In the genomic region with DNA sequence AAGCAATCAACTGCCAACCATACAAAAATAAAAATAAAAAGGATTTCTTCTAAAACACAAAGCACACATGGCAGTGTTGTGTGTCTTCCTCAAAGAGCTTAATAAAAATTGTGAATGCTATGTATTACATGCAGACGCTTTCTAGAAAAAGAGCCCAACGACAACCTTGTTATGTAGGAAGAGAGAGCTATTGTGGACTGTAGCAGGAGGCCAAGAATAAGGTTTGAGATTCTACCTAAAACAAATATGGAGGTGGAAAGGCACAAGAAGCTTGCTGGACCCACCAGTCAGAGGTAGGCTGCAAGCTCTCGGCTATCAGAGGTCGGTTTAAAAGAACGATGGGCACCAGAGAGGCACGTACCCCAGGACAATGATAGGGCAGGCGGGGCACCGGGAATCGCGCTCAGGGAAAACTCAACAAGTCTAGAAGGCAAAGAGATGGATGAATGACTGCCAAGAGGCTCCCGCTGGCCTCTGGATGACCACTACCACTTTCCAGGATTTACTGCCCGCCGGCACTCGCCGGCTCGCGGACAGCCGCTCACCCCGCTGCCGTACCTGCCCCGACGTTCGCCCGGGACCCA, we compare ENCODE assay signal across 8 cellular contexts.
DNase-seq lines count a peak whose midpoint lies in the region; ATAC-seq and TF ChIP-seq lines count a peak whose summit lies in the region.

No MANE protein-coding gene starts in this region.

- POLR2A ChIA-PET in RWPE1 (lab: Yijun Ruan, JAX; ENCODE audit: low non-redundant PET) = no interaction called here

- H3K4me1 ChIP-seq in mucosa of rectum (ENCODE audit: control insufficient read depth in 2 of 2, insufficient read depth in 2 of 2, low read length in 2 of 2) = peaks cover 4 to 5% of the 10 kb centered on the region in 2 donors

- peaks cover 0 to 3% of the 10 kb centered on the region in 2 donors for H3K4me1 Mint-ChIP-seq in effector memory CD8-positive, alpha-beta T cell (ENCODE audit: low read depth in 2 of 2)

- CTCF ChIA-PET in RWPE1 (lab: Yijun Ruan, JAX) = interaction anchor here (0.6 to 0.7 kb wide), 2 partner anchors 120 to 174 kb away, joined by 3 read pairs; no protein-coding TSS in a partner anchor

- H3K27me3 Mint-ChIP-seq in effector memory CD8-positive, alpha-beta T cell = peaks cover 10 to 31% of the 10 kb centered on the region in 2 donors

- no peak for TF ChIP-seq CTCF in RWPE1 (conservative IDR thresholded peaks at IDR 0.05; ENCODE audit: low read depth)

- H3K36me3 Mint-ChIP-seq in effector memory CD8-positive, alpha-beta T cell (ENCODE audit: insufficient read depth) = no peaks in the 10 kb centered on the region

- DNase-seq in NCI-H1105 treated with DMSO at 0.1 percent for 48 hours (lab: John Stamatoyannopoulos, UW) = peak; percentile 2
- no peak for DNase-seq in NCI-H1105 (lab: John Stamatoyannopoulos, UW)
- peak; percentile 32 for DNase-seq in RWPE1 (ENCODE audit: low spot score)
- no peak for DNase-seq in effector memory CD8-positive, alpha-beta T cell
- no peak for DNase-seq in NK-92 treated with Interleukin-12 subunit alpha and Interleukin-12 subunit beta, amount 100 ng/mL, for 24 hours (lab: John Stamatoyannopoulos, UW)

- H3K27me3 ChIP-seq in mucosa of rectum (ENCODE audit: control insufficient read depth in 2 of 2, insufficient read depth in 2 of 2, low read length in 2 of 2) = peaks cover 0 to 3% of the 10 kb centered on the region in 2 donors

- H3K27ac Mint-ChIP-seq in effector memory CD8-positive, alpha-beta T cell = peak overlapping the region in 1 of 2 donors; percentile 21

- no peaks in the 10 kb centered on the region for H3K9me3 Mint-ChIP-seq in effector memory CD8-positive, alpha-beta T cell

- peak overlapping the region; percentile 68 to 75 for H3K4me3 ChIP-seq in mucosa of rectum (ENCODE audit: low read length in 2 of 2)

- H3K9me3 ChIP-seq in mucosa of rectum (ENCODE audit: control insufficient read depth in 2 of 2, low read length in 2 of 2) = no peaks in the 10 kb centered on the region

- no peak for ATAC-seq in effector memory CD8-positive, alpha-beta T cell (replicated peaks)
- ATAC-seq in HG02642 (IDR thresholded peaks at IDR 0.05; ENCODE audit: poor library complexity, unreplicated experiment) = no peak
- ATAC-seq in GM19467 (IDR thresholded peaks at IDR 0.05; ENCODE audit: unreplicated experiment) = no peak

- H3K36me3 ChIP-seq in mucosa of rectum (ENCODE audit: control insufficient read depth in 2 of 2, insufficient read depth in 2 of 2, low read length in 2 of 2) = no peaks in the 10 kb centered on the region

- peak overlapping the region; percentile 78 to 80 for H3K4me3 Mint-ChIP-seq in effector memory CD8-positive, alpha-beta T cell

- H3K27ac ChIP-seq in RWPE1 (peak overlapping the region; percentile 89), mucosa of rectum (ENCODE audit: low read depth in 2 of 2, low read length in 2 of 2) (peak overlapping the region; percentile 56 to 73)

- peak overlapping the region; percentile 29 to 69 for H3K9ac ChIP-seq in mucosa of rectum (ENCODE audit: low read depth in 1 of 2, low read length in 2 of 2)

Comparison
In these comparisons a context has a peak if more than half of its experiments do, and no peak if none do; other contexts are left out.
1. DNase-seq: peak in NCI-H1105 treated with DMSO at 0.1 percent for 48 hours (single experiment) and RWPE1 (single experiment); none in NCI-H1105 (single experiment), effector memory CD8-positive, alpha-beta T cell (0 of 3) and NK-92 treated with Interleukin-12 subunit alpha and Interleukin-12 subunit beta, amount 100 ng/mL, for 24 hours (single experiment).